11 cellular contexts compared by ENCODE assay signal in the genomic region with DNA sequence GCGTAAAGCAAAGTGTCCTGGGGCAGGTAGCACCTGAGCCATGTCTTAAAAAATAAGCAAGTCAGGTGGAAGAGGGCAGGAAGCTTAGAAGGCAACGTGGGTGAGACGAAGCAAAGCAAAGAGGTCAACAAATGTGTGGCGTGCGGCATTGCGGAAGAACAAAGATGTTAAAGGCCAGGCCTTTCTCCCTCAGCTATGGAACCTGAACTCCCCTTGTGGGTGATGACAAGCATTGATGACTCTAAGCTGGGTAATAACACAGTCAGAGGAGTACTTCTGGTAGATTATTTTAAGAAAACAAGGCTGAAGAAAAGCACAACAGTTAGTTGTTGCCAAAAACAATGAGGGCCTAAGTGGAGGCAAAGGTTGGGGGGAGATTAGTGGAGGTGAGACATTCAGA. TPM values are rescaled to one million over a fixed set of nuclear protein-coding genes. Genes with fewer than 3 reads are reported as not detected.
"Had no signal": no experiment of that assay in that cellular context is flagged by ENCODE, and none has a peak within 500 bp of the region (broad histone marks: within the 10 kb centered on the region; RNA-seq: fewer than 3 reads in every experiment).

No MANE protein-coding gene starts in this region.

- H3K27ac ChIP-seq: thyroid gland had no signal

- ATAC-seq: activated T-helper 17 cell treated with anti-CD3 and anti-CD28 coated beads, Interleukin-2, amount 50 U/mL, for 72 hours; effector memory CD8-positive, alpha-beta T cell; left lobe of liver; right cardiac atrium; stimulated activated effector memory CD8-positive, alpha-beta T cell treated with anti-CD3 and anti-CD28 coated beads, Interleukin-12 subunit alpha, Interleukin-12 subunit beta, amount 100 ng/mL, for 72 hours had no signal

- H3K27me3 ChIP-seq: thyroid gland had no signal

- DNase-seq: activated B cell treated with CpG ODN at 0.5 μM for 24 hours; activated CD4-positive, alpha-beta T cell treated with anti-CD3 and anti-CD28 coated beads, Interleukin-2, amount 10 ng/mL, durations not matched to agents 7 days and 5 days; activated CD8-positive, alpha-beta memory T cell treated with anti-CD3 and anti-CD28 coated beads for 24 hours; activated naive CD4-positive, alpha-beta T cell treated with anti-CD3 and anti-CD28 coated beads for 36 hours; activated T-cell treated with anti-CD3 and anti-CD28 coated beads for 4 hours; effector memory CD8-positive, alpha-beta T cell; right cardiac atrium; thyroid gland had no signal

- H3K36me3 ChIP-seq: thyroid gland had no signal

- H3K9me3 ChIP-seq: thyroid gland had no signal

- H3K4me3 ChIP-seq: thyroid gland had no signal

RNA-seq across cellular contexts. Expression of a gene that starts 29.0 kb away (rescaled TPM):
- total RNA-seq: activated B cell treated with CpG ODN at 0.5 μM for 24 hours; activated CD4-positive, alpha-beta T cell treated with anti-CD3 and anti-CD28 coated beads, Interleukin-2, amount 10 ng/mL, durations not matched to agents 7 days and 5 days; activated naive CD4-positive, alpha-beta T cell treated with anti-CD3 and anti-CD28 coated beads for 36 hours; activated T-helper 17 cell treated with anti-CD3 and anti-CD28 coated beads, Interleukin-2, amount 50 U/mL, for 72 hours had no signal
